Comparison of ENCODE assay signal across 13 cellular contexts in genomic region chr1:220785166-220786056, GRCh38. TPM values are rescaled to one million over a fixed set of nuclear protein-coding genes. Genes with fewer than 3 reads are reported as not detected.
DNase-seq lines count a peak whose midpoint lies in the region; ATAC-seq and TF ChIP-seq lines count a peak whose summit lies in the region.
"Had no signal": no experiment of that assay in that cellular context is flagged by ENCODE, and none has a peak within 500 bp of the region (broad histone marks: within the 10 kb centered on the region; RNA-seq: fewer than 3 reads in every experiment).

No MANE protein-coding gene starts in this region.

- H3K4me1 ChIP-seq in right lobe of liver (peaks cover 0 to 46% (median 22%) of the 10 kb centered on the region in 4 donors), smooth muscle cell (ENCODE audit: low read depth) (peaks cover 11% of the 10 kb centered on the region)

- peak overlapping the region; percentile 99 for H3K4me2 ChIP-seq in smooth muscle cell

- H3K27me3 Mint-ChIP-seq in stimulated activated naive CD8-positive, alpha-beta T cell treated with anti-CD3 and anti-CD28 coated beads, Interleukin-15, amount 100 ng/mL, for 72 hours: peaks cover 79% of the 10 kb centered on the region

- H4K20me1 ChIP-seq in smooth muscle cell (ENCODE audit: low read depth): no peaks in the 10 kb centered on the region

- peaks cover 5% of the 10 kb centered on the region for H3K4me1 Mint-ChIP-seq in stimulated activated naive CD8-positive, alpha-beta T cell treated with anti-CD3 and anti-CD28 coated beads, Interleukin-15, amount 100 ng/mL, for 72 hours
- H3K4me1 Mint-ChIP-seq: CD4-positive, CD25-positive, alpha-beta regulatory T cell had no signal

- H3K4me3 Mint-ChIP-seq in stimulated activated naive CD8-positive, alpha-beta T cell treated with anti-CD3 and anti-CD28 coated beads, Interleukin-15, amount 100 ng/mL, for 72 hours: no peak overlapping the region
- H3K4me3 Mint-ChIP-seq: CD4-positive, CD25-positive, alpha-beta regulatory T cell had no signal

- H3K27me3 ChIP-seq in H7 (ENCODE audit: control insufficient read depth, insufficient read depth, low read length) (no peaks in the 10 kb centered on the region), right lobe of liver (no peaks in the 10 kb centered on the region), smooth muscle cell (ENCODE audit: low read depth) (no peaks in the 10 kb centered on the region)

- H3K9me3 ChIP-seq in right lobe of liver: no peaks in the 10 kb centered on the region
- H3K9me3 ChIP-seq in smooth muscle cell (replicated peaks; ENCODE audit: low read depth): no peaks in the 10 kb centered on the region

- WGBS in right lobe of liver (ENCODE audit: insufficient coverage, low coverage, low lambda C conversion rate, missing lambda C conversion rate): 53% methylated on average over 11 of the region's 11 CpGs
- 89% methylated on average over 11 of the region's 11 CpGs for WGBS in smooth muscle cell (ENCODE audit: low lambda C conversion rate)

- DNase-seq in H7 (no peak), right lobe of liver (no peak), smooth muscle cell (lab: John Stamatoyannopoulos, UW; ENCODE audit: unreplicated experiment) (no peak), NCI-H1694 (lab: John Stamatoyannopoulos, UW) (no peak)
- DNase-seq in stimulated activated naive CD8-positive, alpha-beta T cell treated with anti-CD3 and anti-CD28 coated beads, Interleukin-15, amount 100 ng/mL, for 72 hours: no peak
- DNase-seq in activated CD4-positive, CD25-positive, alpha-beta regulatory T cell treated with anti-CD3 and anti-CD28 coated beads, Interleukin-2, amount 50 U/mL, for 72 hours: no peak
- DNase-seq: activated naive CD4-positive, alpha-beta T cell treated with anti-CD3 and anti-CD28 coated beads, Interleukin-2, amount 50 U/mL, for 16 hours; CD4-positive, CD25-positive, alpha-beta regulatory T cell; cortex of kidney; PC-9 had no signal

- ATAC-seq in right lobe of liver (peak in 2 of 4 donors; percentile 1), GM18909 (IDR thresholded peaks at IDR 0.05; ENCODE audit: poor library complexity, unreplicated experiment) (no peak)
- no peak for ATAC-seq in stimulated activated naive CD8-positive, alpha-beta T cell treated with anti-CD3 and anti-CD28 coated beads, Interleukin-15, amount 100 ng/mL, for 72 hours

- H3K27ac Mint-ChIP-seq in stimulated activated naive CD8-positive, alpha-beta T cell treated with anti-CD3 and anti-CD28 coated beads, Interleukin-15, amount 100 ng/mL, for 72 hours: no peak overlapping the region
- H3K27ac Mint-ChIP-seq: CD4-positive, CD25-positive, alpha-beta regulatory T cell had no signal

- H3K27ac ChIP-seq in angular gyrus (ENCODE audit: low read depth, low read length): peak overlapping the region; percentile 35
- H3K27ac ChIP-seq in right lobe of liver: peak overlapping the region; percentile 43 to 92 (median 88)
- no peak overlapping the region for H3K27ac ChIP-seq in smooth muscle cell (ENCODE audit: low read depth)
- H3K27ac ChIP-seq: PC-9 had no signal

- H3K36me3 ChIP-seq in H7 (replicated peaks; ENCODE audit: control insufficient read depth, insufficient read depth, low read length) (no peaks in the 10 kb centered on the region), right lobe of liver (peaks cover 0 to 36% (median 13%) of the 10 kb centered on the region in 4 donors), smooth muscle cell (ENCODE audit: low read depth) (no peaks in the 10 kb centered on the region)

- no peak for TF ChIP-seq POLR2A in right lobe of liver (IDR thresholded peaks at IDR 0.05)

- no peak for TF ChIP-seq CTCF in right lobe of liver (IDR thresholded peaks at IDR 0.05)
- TF ChIP-seq CTCF in smooth muscle cell (IDR thresholded peaks at IDR 0.05; ENCODE audit: borderline replicate concordance, insufficient read depth, poor library complexity, severe bottlenecking): no peak

- intact Hi-C loops in right lobe of liver (cut with DNase I): no loop called here

- H3K9ac ChIP-seq in smooth muscle cell (ENCODE audit: low read depth): no peak overlapping the region

- peak overlapping the region; percentile 89 for H2AFZ ChIP-seq in smooth muscle cell (ENCODE audit: low read depth)

- no peaks in the 10 kb centered on the region for H3K9me3 Mint-ChIP-seq in stimulated activated naive CD8-positive, alpha-beta T cell treated with anti-CD3 and anti-CD28 coated beads, Interleukin-15, amount 100 ng/mL, for 72 hours
- H3K9me3 Mint-ChIP-seq: CD4-positive, CD25-positive, alpha-beta regulatory T cell had no signal

- H3K4me3 ChIP-seq in H7 (ENCODE audit: insufficient read depth, low read depth, low read length) (peak overlapping the region; percentile 72), right lobe of liver (peak overlapping the region in 1 of 3 donors; percentile 67), smooth muscle cell (no peak overlapping the region)

- H3K79me2 ChIP-seq in smooth muscle cell (ENCODE audit: low read depth): no peaks in the 10 kb centered on the region

- H3F3A ChIP-seq in smooth muscle cell (ENCODE audit: low read depth): peaks cover 4% of the 10 kb centered on the region

RNA-seq across cellular contexts. Expression of gene MTARC1, which starts 1.3 kb away (rescaled TPM):
- 28.6 and 31.2 TPM in 2 replicates for total RNA-seq in H7 (2014; rRNA removed; shearing (Covaris generic))
- 10 to 100 TPM; 14.5 to 83.6 (median 35.2) TPM for total RNA-seq in right lobe of liver
- total RNA-seq in smooth muscle cell: 0.18 and 2.3 TPM in 2 replicates
- polyA plus RNA-seq in smooth muscle cell: 0.28 and 0.83 TPM in 2 replicates
- total RNA-seq: CD4-positive, CD25-positive, alpha-beta regulatory T cell; T-helper 1 cell treated with Interleukin-12 subunit alpha and Interleukin-12 subunit beta and Interleukin-4 antibody, amounts not matched to agents 30 ng/mL and 1 ng/mL, for 36 hours had no signal
- polyA plus RNA-seq: CD4-positive, CD25-positive, alpha-beta regulatory T cell had no signal

RNA-seq across cellular contexts. Expression of gene MTARC2, which starts 37.3 kb away (rescaled TPM):
- 12.2 and 13.0 TPM in 2 replicates for total RNA-seq in H7 (2014; rRNA removed; shearing (Covaris generic))
- 100 to 1,000 TPM in 3 of 6 experiments, 10 to 100 TPM in 3; 41.8 to 140 (median 86.6) TPM for total RNA-seq in right lobe of liver
- 7.6 and 13.0 TPM in 2 replicates for total RNA-seq in smooth muscle cell
- 4.7 and 6.1 TPM in 2 replicates for polyA plus RNA-seq in smooth muscle cell
- total RNA-seq: CD4-positive, CD25-positive, alpha-beta regulatory T cell; T-helper 1 cell treated with Interleukin-12 subunit alpha and Interleukin-12 subunit beta and Interleukin-4 antibody, amounts not matched to agents 30 ng/mL and 1 ng/mL, for 36 hours had no signal
- polyA plus RNA-seq: CD4-positive, CD25-positive, alpha-beta regulatory T cell had no signal
